In genomic region chr1:112625696-112626095, GRCh38 we compare ENCODE assay signal across 11 cellular contexts. TPM values are rescaled to one million over a fixed set of nuclear protein-coding genes. Genes with fewer than 3 reads are reported as not detected.
DNase-seq lines count a peak whose midpoint lies in the region; FAIRE-seq and TF ChIP-seq lines count a peak whose summit lies in the region.
"Had no signal": no experiment of that assay in that cellular context is flagged by ENCODE, and none has a peak within 500 bp of the region (broad histone marks: within the 10 kb centered on the region; RNA-seq: fewer than 3 reads in every experiment).

No MANE protein-coding gene starts in this region.

- H3K9me3 ChIP-seq in astrocyte (ENCODE audit: insufficient read depth, low read depth, low read length), result no peaks in the 10 kb centered on the region
- H3K9me3 ChIP-seq: gastroesophageal sphincter had no signal

- H3K4me2 ChIP-seq in astrocyte (ENCODE audit: low read length), result no peak overlapping the region

- H3K79me2 ChIP-seq in ACC112 (ENCODE audit: control insufficient read depth, insufficient read depth, low read length, unreplicated experiment), result peaks cover 94% of the 10 kb centered on the region
- peaks cover 93% of the 10 kb centered on the region for H3K79me2 ChIP-seq in astrocyte (ENCODE audit: insufficient read depth, low read length)

- H3K4me3 ChIP-seq in ACC112 (ENCODE audit: low read depth, low read length) (0 out of 2 replicates have a peak overlapping the region, but pooled peaks have one; percentile 14), astrocyte (ENCODE audit: insufficient read depth, low read depth, low read length) (no peak overlapping the region)
- H3K4me3 ChIP-seq: gastroesophageal sphincter had no signal

- no peak overlapping the region for H3K9ac ChIP-seq in astrocyte (ENCODE audit: low read length)

- H3K4me1 ChIP-seq in ACC112 (ENCODE audit: control insufficient read depth, insufficient read depth, low read length, unreplicated experiment) (peaks cover 30% of the 10 kb centered on the region), astrocyte (ENCODE audit: insufficient read depth, low read length) (peaks cover 11% of the 10 kb centered on the region)

- peaks cover 75% of the 10 kb centered on the region for H4K20me1 ChIP-seq in astrocyte (ENCODE audit: insufficient read depth, low read length)

- H3K4me3 Mint-ChIP-seq in HFFc6, result no peak overlapping the region
- peak overlapping the region; percentile 56 for H3K4me3 Mint-ChIP-seq in astrocyte (ENCODE audit: unreplicated experiment)

- FAIRE-seq in astrocyte (lab: Jason Lieb, UNC), result no peak

- DNase-seq in HFFc6 (peak; percentile 41), astrocyte (ENCODE audit: low read depth) (no peak), kidney tubule cell (ENCODE audit: low spot score) (peak; percentile 56), COLO668 (lab: John Stamatoyannopoulos, UW; ENCODE audit: unreplicated experiment) (no peak), medulla oblongata (ENCODE audit: extremely low spot score) (no peak)
- DNase-seq in stimulated activated CD4-positive, alpha-beta T cell treated with anti-CD3 and anti-CD28 coated beads, Interleukin-2, amount 100 ng/mL, for 48 hours, result no peak
- no peak for DNase-seq in stimulated activated CD4-positive, alpha-beta T cell treated with anti-CD3 and anti-CD28 coated beads, Interleukin-15, amount 100 ng/mL, for 24 hours
- DNase-seq: NCI-H69 had no signal

- H3K27ac ChIP-seq in ACC112 (ENCODE audit: low read depth, low read length), result peak overlapping the region; percentile 20
- no peak overlapping the region for H3K27ac ChIP-seq in astrocyte (ENCODE audit: low read depth, low read length)
- H3K27ac ChIP-seq: gastroesophageal sphincter had no signal

- H3K27me3 ChIP-seq in ACC112 (ENCODE audit: insufficient read depth, low read length) (no peaks in the 10 kb centered on the region), astrocyte (ENCODE audit: insufficient read depth, low read length) (no peaks in the 10 kb centered on the region)
- H3K27me3 ChIP-seq: gastroesophageal sphincter had no signal

- TF ChIP-seq CTCF in HFFc6 (IDR thresholded peaks at IDR 0.05) (no peak), astrocyte (IDR thresholded peaks at IDR 0.05; ENCODE audit: insufficient read depth, low read depth, low read length) (no peak)

- H3K36me3 ChIP-seq in ACC112 (ENCODE audit: insufficient read depth, low read length) (peaks cover 35% of the 10 kb centered on the region), astrocyte (ENCODE audit: insufficient read depth, low read length) (no peaks in the 10 kb centered on the region)

- H3K9me3 Mint-ChIP-seq in HFFc6 (no peaks in the 10 kb centered on the region), astrocyte (ENCODE audit: unreplicated experiment) (no peaks in the 10 kb centered on the region)
- H3K9me3 Mint-ChIP-seq: neural crest cell had no signal

- H2AFZ ChIP-seq in ACC112 (ENCODE audit: low read length, unreplicated experiment) (no peak overlapping the region), astrocyte (ENCODE audit: low read depth, low read length) (no peak overlapping the region)

- H3K4me1 Mint-ChIP-seq in HFFc6 (ENCODE audit: low read depth) (peaks cover 59% of the 10 kb centered on the region), astrocyte (ENCODE audit: low read depth, unreplicated experiment) (peaks cover 20% of the 10 kb centered on the region)

- H3K36me3 Mint-ChIP-seq in HFFc6 (ENCODE audit: low read depth), result peaks cover 45% of the 10 kb centered on the region
- peaks cover 8% of the 10 kb centered on the region for H3K36me3 Mint-ChIP-seq in astrocyte (ENCODE audit: low read depth, unreplicated experiment)

- H3K27me3 Mint-ChIP-seq in HFFc6 (ENCODE audit: insufficient read depth) (no peaks in the 10 kb centered on the region; the same call in 1 of the 2 replicates), astrocyte (ENCODE audit: low read depth, unreplicated experiment) (no peaks in the 10 kb centered on the region)

- H3K27ac Mint-ChIP-seq in HFFc6, result peak overlapping the region; percentile 66
- H3K27ac Mint-ChIP-seq in astrocyte (ENCODE audit: unreplicated experiment), result peak overlapping the region; percentile 1

RNA-seq across cellular contexts. Expression of gene CAPZA1, which starts 6.1 kb away (rescaled TPM):
- total RNA-seq in HFFc6 (2021; fragmentation: NEBNext Ultra II Directional; extraction: Animal tissue kit (Norgen Biotek cat#: 25700)), result 100 to 1,000 TPM; 230 to 293 (median 265) TPM
- total RNA-seq in astrocyte, result 170 and 171 TPM in 2 replicates

RNA-seq across cellular contexts. Expression of gene ST7L, which starts 6.8 kb away (rescaled TPM):
- 10 to 100 TPM; 20.2 to 24.5 (median 23.7) TPM for total RNA-seq in HFFc6 (2021; fragmentation: NEBNext Ultra II Directional; extraction: Animal tissue kit (Norgen Biotek cat#: 25700))
- 14.8 and 14.9 TPM in 2 replicates for total RNA-seq in astrocyte

RNA-seq across cellular contexts. Expression of gene MOV10, which starts 48.8 kb away (rescaled TPM):
- 10 to 100 TPM; 61.6 to 86.0 (median 83.5) TPM for total RNA-seq in HFFc6 (2021; fragmentation: NEBNext Ultra II Directional; extraction: Animal tissue kit (Norgen Biotek cat#: 25700))
- total RNA-seq in astrocyte, result 121 and 147 TPM in 2 replicates

Comparison
In these comparisons a context has a peak if more than half of its experiments do, and no peak if none do; other contexts are left out.
1. DNase-seq: peak in HFFc6 (single experiment) and kidney tubule cell (single experiment); none in astrocyte (single experiment), COLO668 (single experiment), stimulated activated CD4-positive, alpha-beta T cell treated with anti-CD3 and anti-CD28 coated beads, Interleukin-2, amount 100 ng/mL, for 48 hours (0 of 2), medulla oblongata (single experiment) and stimulated activated CD4-positive, alpha-beta T cell treated with anti-CD3 and anti-CD28 coated beads, Interleukin-15, amount 100 ng/mL, for 24 hours (single experiment).